Comparison of ENCODE assay signal across 14 cellular contexts in genomic region chr17:37791985-37792384, GRCh38. TPM values are rescaled to one million over a fixed set of nuclear protein-coding genes. Genes with fewer than 3 reads are reported as not detected.
DNase-seq lines count a peak whose midpoint lies in the region; ATAC-seq, FAIRE-seq and TF ChIP-seq lines count a peak whose summit lies in the region.
"Had no signal": no experiment of that assay in that cellular context is flagged by ENCODE, and none has a peak within 500 bp of the region (broad histone marks: within the 10 kb centered on the region; RNA-seq: fewer than 3 reads in every experiment).

No MANE protein-coding gene starts in this region.

- no peak for TF ChIP-seq CTCF in Caco-2 (IDR thresholded peaks at IDR 0.05; ENCODE audit: insufficient read depth in 1 of 2, low read depth in 1 of 2, low read length in 1 of 2, severe bottlenecking in 1 of 2, unreplicated experiment in 1 of 2)
- TF ChIP-seq CTCF in H1 (IDR thresholded peaks at IDR 0.05; ENCODE audit: control extremely low read depth in 1 of 3, insufficient read depth in 1 of 3, low read depth in 1 of 3, low read length in 3 of 3) = no peak
- no peak for TF ChIP-seq CTCF in smooth muscle cell (IDR thresholded peaks at IDR 0.05; ENCODE audit: borderline replicate concordance, insufficient read depth, poor library complexity, severe bottlenecking)
- TF ChIP-seq CTCF in heart right ventricle (IDR thresholded peaks at IDR 0.05) = no peak

- no peak overlapping the region for H2AK5ac ChIP-seq in H1 (ENCODE audit: low read depth, low read length)

- peak overlapping the region; percentile 16 for H3K27ac Mint-ChIP-seq in Caco-2 (ENCODE audit: unreplicated experiment)
- H3K27ac Mint-ChIP-seq: CD8-positive, alpha-beta T cell had no signal

- H3K4me1 Mint-ChIP-seq in Caco-2 (ENCODE audit: low read depth, unreplicated experiment) = peaks cover 32% of the 10 kb centered on the region
- H3K4me1 Mint-ChIP-seq: CD14-positive monocyte had no signal

- H3K79me2 ChIP-seq in Karpas-422 (ENCODE audit: low read length) (no peaks in the 10 kb centered on the region), H1 (ENCODE audit: control insufficient read depth in 1 of 2, insufficient read depth in 2 of 2, low read length in 2 of 2) (no peaks in the 10 kb centered on the region), smooth muscle cell (ENCODE audit: low read depth) (no peaks in the 10 kb centered on the region)

- H3K4me2 ChIP-seq in Karpas-422 (ENCODE audit: low read depth, low read length, poor library complexity, severe bottlenecking) = no peak overlapping the region
- no peak overlapping the region for H3K4me2 ChIP-seq in H1 (ENCODE audit: insufficient read depth in 1 of 2, low read depth in 2 of 2, low read length in 2 of 2)
- peak overlapping the region; percentile 32 for H3K4me2 ChIP-seq in smooth muscle cell
- H3K4me2 ChIP-seq: A549 had no signal

- peaks cover 5% of the 10 kb centered on the region for H3F3A ChIP-seq in smooth muscle cell (ENCODE audit: low read depth)

- H3K27ac ChIP-seq in Karpas-422 (ENCODE audit: low read length) (no peak overlapping the region), H1 (ENCODE audit: low read depth, low read length) (no peak overlapping the region), smooth muscle cell (ENCODE audit: low read depth) (peak overlapping the region; percentile 73), heart right ventricle (no peak overlapping the region)

- no peaks in the 10 kb centered on the region for H3K23me2 ChIP-seq in H1 (ENCODE audit: low read depth, low read length)

- no peak for TF ChIP-seq POLR2A in H1 (IDR thresholded peaks at IDR 0.05; ENCODE audit: control extremely low read depth in 1 of 2, low read depth in 2 of 2, low read length in 2 of 2)

- H3K9me3 ChIP-seq in Caco-2 (no peaks in the 10 kb centered on the region), Karpas-422 (ENCODE audit: low read length) (no peaks in the 10 kb centered on the region), H1 (ENCODE audit: insufficient read depth in 2 of 2, low read depth in 1 of 2, low read length in 1 of 2) (no peaks in the 10 kb centered on the region), smooth muscle cell (replicated peaks; ENCODE audit: low read depth) (no peaks in the 10 kb centered on the region), heart right ventricle (no peaks in the 10 kb centered on the region)
- H3K9me3 ChIP-seq: A549 had no signal

- no peak overlapping the region for H3K23ac ChIP-seq in H1 (ENCODE audit: insufficient read length)

- no peak overlapping the region for H2BK20ac ChIP-seq in H1 (ENCODE audit: low read length)

- no peak for TF ChIP-seq EP300 in H1 (IDR thresholded peaks at IDR 0.05; ENCODE audit: borderline replicate concordance in 1 of 2, low read depth in 2 of 2, low read length in 2 of 2)

- H3K9ac ChIP-seq in Karpas-422 (ENCODE audit: low read length) = no peak overlapping the region
- no peak overlapping the region for H3K9ac ChIP-seq in H1 (replicated peaks in 1 of 4; ENCODE audit: extremely low read depth in 1 of 4, low read depth in 3 of 4, low read length in 3 of 4)
- H3K9ac ChIP-seq in smooth muscle cell (ENCODE audit: low read depth) = peak overlapping the region; percentile 14

- no peaks in the 10 kb centered on the region for H3K36me3 ChIP-seq in Caco-2 (ENCODE audit: control insufficient read depth, insufficient read depth, low read length)
- H3K36me3 ChIP-seq in Karpas-422 (ENCODE audit: insufficient read depth, low read length) = no peaks in the 10 kb centered on the region
- no peaks in the 10 kb centered on the region for H3K36me3 ChIP-seq in H1 (ENCODE audit: control insufficient read depth in 2 of 4, insufficient read depth in 4 of 4, low read length in 3 of 4)
- no peaks in the 10 kb centered on the region for H3K36me3 ChIP-seq in smooth muscle cell (ENCODE audit: low read depth)
- H3K36me3 ChIP-seq in heart right ventricle = no peaks in the 10 kb centered on the region

- no TSS peak for BruUV-seq in Caco-2 (replicated peaks; lab: Mats Ljungman, UMichigan)

- H2BK12ac ChIP-seq in H1 (ENCODE audit: low read depth, low read length) = no peak overlapping the region

- FAIRE-seq in H1 (lab: Jason Lieb, UNC) = no peak
- FAIRE-seq: A549, H54 had no signal

- H3K4me1 ChIP-seq in Caco-2 (peaks cover 17% of the 10 kb centered on the region), Karpas-422 (ENCODE audit: low read length) (peaks cover 23% of the 10 kb centered on the region), H1 (replicated peaks in 1 of 4; ENCODE audit: control insufficient read depth in 3 of 4, insufficient read depth in 4 of 4, low read length in 3 of 4) (peaks cover 0 to 2% (median 0%) of the 10 kb centered on the region in 4 experiments; a peak in 1 of 7 replicates), smooth muscle cell (ENCODE audit: low read depth) (no peaks in the 10 kb centered on the region), heart right ventricle (no peaks in the 10 kb centered on the region)

- H2AFZ ChIP-seq in Karpas-422 (ENCODE audit: low read length) (no peak overlapping the region), H1 (ENCODE audit: low read length) (no peak overlapping the region), smooth muscle cell (ENCODE audit: low read depth) (no peak overlapping the region)

- no peak overlapping the region for H2BK15ac ChIP-seq in H1 (ENCODE audit: low read length)

- no peak overlapping the region for H3K4ac ChIP-seq in H1 (replicated peaks; ENCODE audit: insufficient read length, low read depth, low read length)

- H4K5ac ChIP-seq in H1 (ENCODE audit: insufficient read length, low read depth, low read length) = no peak overlapping the region

- no peaks in the 10 kb centered on the region for H3K79me1 ChIP-seq in H1 (ENCODE audit: low read depth, low read length)

- no peak overlapping the region for H4K8ac ChIP-seq in H1 (ENCODE audit: extremely low read depth, insufficient read depth, low read length)

- no peak for ATAC-seq in heart right ventricle

- H4K20me1 ChIP-seq in Karpas-422 (ENCODE audit: insufficient read depth, low read depth, low read length) (no peaks in the 10 kb centered on the region), H1 (replicated peaks in 1 of 2; ENCODE audit: control insufficient read depth in 1 of 2, insufficient read depth in 2 of 2, low read length in 2 of 2) (no peaks in the 10 kb centered on the region), smooth muscle cell (ENCODE audit: low read depth) (no peaks in the 10 kb centered on the region)

- H3K56ac ChIP-seq in H1 (replicated peaks; ENCODE audit: insufficient read length, low read depth, low read length) = no peak overlapping the region

- no peak overlapping the region for H3K14ac ChIP-seq in H1 (ENCODE audit: insufficient read length)

- no peak overlapping the region for H3K18ac ChIP-seq in H1 (ENCODE audit: extremely low read depth, low read length)

- TF ChIP-seq RAD21 in H1 (IDR thresholded peaks at IDR 0.05 in 1 of 2, conservative IDR thresholded peaks at IDR 0.05 in 1 of 2; ENCODE audit: low read depth in 2 of 2, low read length in 2 of 2) = no peak

- no peaks in the 10 kb centered on the region for H3K9me3 Mint-ChIP-seq in Caco-2 (ENCODE audit: unreplicated experiment)
- H3K9me3 Mint-ChIP-seq: CD14-positive monocyte; CD8-positive, alpha-beta T cell had no signal

- no peaks in the 10 kb centered on the region for H3K36me3 Mint-ChIP-seq in Caco-2 (ENCODE audit: insufficient read depth, unreplicated experiment)
- H3K36me3 Mint-ChIP-seq: CD14-positive monocyte; CD8-positive, alpha-beta T cell had no signal

- H2BK5ac ChIP-seq in H1 (ENCODE audit: low read depth, low read length) = no peak overlapping the region

- no peaks in the 10 kb centered on the region for H3K27me3 Mint-ChIP-seq in Caco-2 (ENCODE audit: insufficient read depth, unreplicated experiment)

- H3K4me3 ChIP-seq in Caco-2 (ENCODE audit: low read depth, low read length) (no peak overlapping the region), Karpas-422 (ENCODE audit: low read length) (no peak overlapping the region), H1 (ENCODE audit: extremely low read depth in 1 of 4, insufficient read depth in 2 of 4, low read depth in 3 of 4, low read length in 4 of 4) (no peak overlapping the region), smooth muscle cell (no peak overlapping the region), heart right ventricle (no peak overlapping the region)
- H3K4me3 ChIP-seq: A549 had no signal

- H3K4me3 Mint-ChIP-seq in Caco-2 (ENCODE audit: unreplicated experiment) = no peak overlapping the region
- H3K4me3 Mint-ChIP-seq: CD14-positive monocyte; CD8-positive, alpha-beta T cell had no signal

- no peak for DNase-seq in Caco-2
- DNase-seq in Karpas-422 = peak; percentile 37
- no peak for DNase-seq in H1 (ENCODE audit: low read depth in 1 of 2, low spot score in 2 of 2)
- DNase-seq in smooth muscle cell (lab: John Stamatoyannopoulos, UW; ENCODE audit: unreplicated experiment) = no peak
- DNase-seq in heart right ventricle = no peak
- DNase-seq in cardiac septum (ENCODE audit: low spot score) = no peak
- DNase-seq: COR-L47, GF-D8 had no signal

- no peaks in the 10 kb centered on the region for H3K27me3 ChIP-seq in Caco-2 (replicated peaks; ENCODE audit: control insufficient read depth, insufficient read depth, low read length)
- no peaks in the 10 kb centered on the region for H3K27me3 ChIP-seq in Karpas-422 (ENCODE audit: low read length)
- H3K27me3 ChIP-seq in H1 (replicated peaks in 1 of 4; ENCODE audit: control insufficient read depth in 3 of 4, extremely low read depth in 1 of 4, insufficient read depth in 3 of 4, low read length in 3 of 4) = no peaks in the 10 kb centered on the region
- peaks cover 6% of the 10 kb centered on the region for H3K27me3 ChIP-seq in smooth muscle cell (ENCODE audit: low read depth)
- peaks cover 0 to 68% (median 39%) of the 10 kb centered on the region in 7 donors for H3K27me3 ChIP-seq in heart right ventricle

- 96% methylated on average over 7 of the region's 7 CpGs; no CpG with 5 or more reads in 1 of the 2 experiments for WGBS in H1 (ENCODE audit: extremely low coverage in 1 of 2, insufficient coverage in 1 of 2, insufficient read length in 1 of 2, insufficient replicate concordance in 2 of 2, low coverage in 1 of 2, low lambda C conversion rate in 2 of 2, missing lambda C conversion rate in 1 of 2), 2 experiments
- WGBS in smooth muscle cell (ENCODE audit: low lambda C conversion rate) = 59% methylated on average over 7 of the region's 7 CpGs
- 83 to 87% methylated on average over 7 of the region's 7 CpGs for WGBS in heart right ventricle, 2 donors

- H3K9me2 ChIP-seq in Karpas-422 (replicated peaks; ENCODE audit: insufficient read depth, low read length) = no peaks in the 10 kb centered on the region

- POLR2A ChIA-PET in Caco-2 (lab: Charles Lee) = interaction anchor here (0.6 kb wide), 1 partner anchor 183 kb away, joined by 8 read pairs; no protein-coding TSS in a partner anchor
- POLR2A ChIA-PET in H1 (lab: Charles Lee; ENCODE audit: partially characterized antibody) = no interaction called here

- H2BK120ac ChIP-seq in H1 (replicated peaks; ENCODE audit: low read depth, low read length) = no peak overlapping the region

- intact Hi-C loops in Caco-2 (cut with micrococcal nuclease; ENCODE audit: unreplicated experiment) = no loop called here
- intact Hi-C loops in heart right ventricle (cut with DNase I) = loop anchor here in 1 of 10 donors (10.0 kb wide), 1 partner anchor 137 kb away; no protein-coding TSS in a partner anchor
- intact Hi-C loops in cardiac septum (cut with DNase I) = no loop called here

- CTCF ChIA-PET in Caco-2 (lab: Charles Lee) (interaction anchor here (0.7 to 1.0 kb wide), 2 partner anchors 24 to 147 kb away, joined by 3 to 6 read pairs; no protein-coding TSS in a partner anchor), H1 (lab: Charles Lee; ENCODE audit: partially characterized antibody) (interaction anchor here (0.5 to 2.0 kb wide), 14 partner anchors 8 to 142 kb away, joined by 3 to 13 read pairs (median 3); no protein-coding TSS in a partner anchor)

- peak overlapping the region; percentile 27 for H4K91ac ChIP-seq in H1 (replicated peaks; ENCODE audit: insufficient read length, low read length)

RNA-seq across cellular contexts. Expression of gene HNF1B, which starts 47.1 kb away (rescaled TPM):
- 36.9 TPM in 2 replicates for total RNA-seq in Caco-2 (2022)
- not detected in 2 replicates for total RNA-seq in Karpas-422 (2014; rRNA removed; shearing (Covaris generic); ENCODE audit: low replicate concordance)
- 0.13 TPM in 1 of 2 replicates, not detected in the other for total RNA-seq in H1 (2021; fragmentation: NEBNext Ultra II Directional; extraction: Animal tissue kit (Norgen Biotek cat#: 25700))
- 0.28 and 0.30 TPM in 2 replicates for polyA plus RNA-seq in H1 (2011; rRNA removed)
- 0.17 TPM for polyA plus RNA-seq in H1 (2011; cell fraction: cytosol; rRNA removed)
- polyA plus RNA-seq in H1 (2011; cell fraction: nucleus; rRNA removed) = 0.40 TPM
- 0.17 to 0.58 TPM (median 0.27 TPM) in 4 replicates for polyA plus RNA-seq in H1 (2012, experiment 1 of 2)
- polyA plus RNA-seq in H1 (2012, experiment 2 of 2) = 0.17 TPM
- polyA plus RNA-seq in H1 (2013, experiment 1 of 2) = 0.12 TPM
- 0.11 TPM for polyA plus RNA-seq in H1 (2013, experiment 2 of 2)
- polyA minus RNA-seq in H1 (2011; rRNA and poly(A)+ RNA removed) = 0.20 and 0.22 TPM in 2 replicates
- polyA minus RNA-seq in H1 (2011; cell fraction: cytosol; rRNA and poly(A)+ RNA removed) = not detected
- polyA minus RNA-seq in H1 (2011; cell fraction: nucleus; rRNA and poly(A)+ RNA removed) = not detected
- total RNA-seq in smooth muscle cell = not detected in 2 replicates
- not detected in 2 replicates for polyA plus RNA-seq in smooth muscle cell
- not detected for total RNA-seq in heart right ventricle
- not detected for polyA plus RNA-seq in heart right ventricle
- not detected for total RNA-seq in cardiac septum
- total RNA-seq: CD8-positive, alpha-beta T cell had no signal
- polyA plus RNA-seq: AG04450, BJ, CD14-positive monocyte had no signal

Comparison
In these comparisons a context has a peak if more than half of its experiments do, and no peak if none do; other contexts are left out.
1. RNA of gene HNF1B, which starts 47.1 kb away (total RNA-seq): 36.9 TPM in Caco-2; 0.13 TPM in H1, not detected in cardiac septum (single experiment), not detected in Karpas-422, not detected in smooth muscle cell and not detected in heart right ventricle; every median in the first group is over 10 times any median in the second.